19 cellular contexts compared by ENCODE assay signal in the genomic region with DNA sequence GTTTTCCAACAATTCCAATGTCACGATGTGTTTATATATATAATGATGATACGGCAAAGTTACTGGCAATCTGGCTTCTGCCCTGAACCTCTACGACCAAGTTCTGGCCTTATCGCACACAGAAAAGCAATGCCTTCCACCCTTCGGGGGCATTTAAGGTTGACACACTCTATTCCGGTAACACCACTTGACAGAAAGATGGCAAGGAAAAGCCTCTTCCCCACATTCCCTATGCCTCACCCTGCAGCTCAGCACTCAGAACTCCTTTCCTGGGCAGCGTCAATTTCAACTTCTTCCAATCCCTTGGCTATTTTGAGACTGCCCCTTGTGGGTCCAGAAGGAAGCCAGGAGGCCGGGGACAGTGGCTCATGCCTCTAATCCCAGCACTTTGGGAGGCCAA. TPM values are rescaled to one million over a fixed set of nuclear protein-coding genes. Genes with fewer than 3 reads are reported as not detected.
"Had no signal": no experiment of that assay in that cellular context is flagged by ENCODE, and none has a peak within 500 bp of the region (broad histone marks: within the 10 kb centered on the region; RNA-seq: fewer than 3 reads in every experiment).

No MANE protein-coding gene starts in this region.

- H3K9me3 Mint-ChIP-seq: activated T-cell treated with anti-CD3 and anti-CD28 coated beads, Interleukin-2, amount 50 U/mL, for 72 hours; stimulated activated memory B cell treated with anti-CD40 and anti-IgM and Interleukin-4, amounts not matched to agents 10 μg/mL and 1 μg/mL and 100 μg/mL, for 72 hours; T-cell had no signal

- DNase-seq: activated CD4-positive, alpha-beta T cell treated with anti-CD3 and anti-CD28 coated beads, Interleukin-2, amount 50 U/mL, for 1 hour; activated CD4-positive, CD25-positive, alpha-beta regulatory T cell; activated CD8-positive, alpha-beta memory T cell treated with anti-CD3 and anti-CD28 coated beads for 24 hours; activated CD8-positive, alpha-beta memory T cell treated with anti-CD3 and anti-CD28 coated beads, Interleukin-2, amount 50 U/mL, for 48 hours; activated gamma-delta T cell; activated T-cell treated with anti-CD3 and anti-CD28 coated beads, Interleukin-2, amount 50 U/mL, for 72 hours; amygdala; caudate nucleus; foreskin fibroblast; hypothalamus; psoas muscle; stimulated activated CD4-positive, alpha-beta T cell treated with anti-CD3 and anti-CD28 coated beads, Interleukin-4, amount 100 ng/mL, for 4 hours; T-cell; testis; upper lobe of right lung had no signal

- H3K4me3 ChIP-seq: psoas muscle, testis, upper lobe of right lung had no signal

- H3K27ac Mint-ChIP-seq: activated naive CD8-positive, alpha-beta T cell; activated T-cell treated with anti-CD3 and anti-CD28 coated beads, Interleukin-2, amount 50 U/mL, for 72 hours; stimulated activated memory B cell treated with anti-CD40 and anti-IgM and Interleukin-4, amounts not matched to agents 10 μg/mL and 1 μg/mL and 100 μg/mL, for 72 hours; T-cell had no signal

- ATAC-seq: activated T-cell treated with anti-CD3 and anti-CD28 coated beads, Interleukin-2, amount 50 U/mL, for 72 hours; left lobe of liver; psoas muscle; sciatic nerve; stimulated activated memory B cell treated with anti-CD40 and anti-IgM and Interleukin-4, amounts not matched to agents 10 μg/mL and 1 μg/mL and 100 μg/mL, for 72 hours; T-cell; upper lobe of right lung had no signal

- H3K36me3 ChIP-seq: upper lobe of right lung had no signal

- H3K4me3 Mint-ChIP-seq: activated naive CD8-positive, alpha-beta T cell; activated T-cell treated with anti-CD3 and anti-CD28 coated beads, Interleukin-2, amount 50 U/mL, for 72 hours; stimulated activated memory B cell treated with anti-CD40 and anti-IgM and Interleukin-4, amounts not matched to agents 10 μg/mL and 1 μg/mL and 100 μg/mL, for 72 hours; T-cell had no signal

- H3K9me3 ChIP-seq: psoas muscle, testis, upper lobe of right lung had no signal

- H3K36me3 Mint-ChIP-seq: activated naive CD8-positive, alpha-beta T cell; T-cell had no signal

- H3K27me3 ChIP-seq: testis had no signal

- H3K27ac ChIP-seq: psoas muscle, testis, upper lobe of right lung had no signal

- H3K4me1 ChIP-seq: psoas muscle, upper lobe of right lung had no signal

RNA-seq across cellular contexts. Expression of a gene that starts 2.5 kb away (rescaled TPM):
- total RNA-seq: activated T-cell treated with anti-CD3 and anti-CD28 coated beads, Interleukin-2, amount 50 U/mL, for 72 hours had no signal
